In the genomic region with DNA sequence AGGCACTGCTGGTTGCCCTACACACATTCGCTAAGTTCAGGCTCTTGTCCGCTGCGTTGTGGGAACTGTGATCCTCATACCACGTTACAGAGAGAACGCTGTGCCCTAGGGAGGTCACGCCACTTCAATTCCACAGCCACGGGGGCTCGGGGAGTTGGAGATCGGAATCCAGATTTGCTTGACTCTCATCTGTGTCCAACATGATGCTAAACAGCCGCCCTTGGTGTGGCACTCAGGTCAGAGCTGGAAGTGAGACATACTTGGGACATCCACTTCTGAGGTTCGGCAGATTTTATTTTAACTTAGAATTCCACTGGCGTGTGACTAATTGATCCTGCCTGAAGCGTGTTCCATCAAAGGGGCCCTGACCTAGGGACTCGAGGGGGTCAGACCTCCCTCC, we compare ENCODE assay signal across 15 cellular contexts. TPM values are rescaled to one million over a fixed set of nuclear protein-coding genes. Genes with fewer than 3 reads are reported as not detected.
"Had no signal": no experiment of that assay in that cellular context is flagged by ENCODE, and none has a peak within 500 bp of the region (broad histone marks: within the 10 kb centered on the region; RNA-seq: fewer than 3 reads in every experiment).

No MANE protein-coding gene starts in this region.

- H3K4me3 ChIP-seq: body of pancreas, coronary artery, esophagus squamous epithelium, gastrocnemius medialis, heart left ventricle, lung, right atrium auricular region had no signal

- DNase-seq: activated CD4-positive, alpha-beta T cell treated with anti-CD3 and anti-CD28 coated beads, Interleukin-2, amount 10 ng/mL, durations not matched to agents 7 days and 5 days; activated CD8-positive, alpha-beta memory T cell treated with anti-CD3 and anti-CD28 coated beads, Interleukin-2, amount 50 U/mL, for 48 hours; activated gamma-delta T cell treated with Interleukin-2 at 50 U/mL for 16 hours; activated T-cell treated with anti-CD3 and anti-CD28 coated beads, Interleukin-2, amount 50 U/mL, for 72 hours; amygdala; body of pancreas; esophagus squamous epithelium; gastrocnemius medialis; heart left ventricle; naive B cell; stimulated activated naive CD8-positive, alpha-beta T cell treated with anti-CD3 and anti-CD28 coated beads, Interleukin-15, Interleukin-2, amounts not matched to agents 100 U/mL and 50 U/mL, for 24 hours had no signal

- H3K4me1 ChIP-seq: body of pancreas, gastrocnemius medialis had no signal

- H3K36me3 ChIP-seq: esophagus squamous epithelium, gastrocnemius medialis, heart left ventricle, right atrium auricular region had no signal

- H3K27ac ChIP-seq: body of pancreas, coronary artery, esophagus squamous epithelium, gastrocnemius medialis, heart left ventricle, right atrium auricular region had no signal

- H3K9me3 ChIP-seq: body of pancreas, esophagus squamous epithelium, gastrocnemius medialis, heart left ventricle, right atrium auricular region had no signal

- H3K27me3 ChIP-seq: body of pancreas, esophagus squamous epithelium, gastrocnemius medialis, right atrium auricular region had no signal

- ATAC-seq: activated T-cell treated with anti-CD3 and anti-CD28 coated beads, Interleukin-2, amount 50 U/mL, for 72 hours; body of pancreas; gastrocnemius medialis; heart left ventricle; stimulated activated naive CD8-positive, alpha-beta T cell treated with anti-CD3 and anti-CD28 coated beads, Interleukin-15, Interleukin-2, amounts not matched to agents 100 U/mL and 50 U/mL, for 24 hours had no signal

RNA-seq across cellular contexts. Expression of a gene that starts 41.7 kb away (rescaled TPM):
- total RNA-seq: body of pancreas, gastrocnemius medialis, right atrium auricular region had no signal

RNA-seq across cellular contexts. Expression of a gene that starts 41.8 kb away (rescaled TPM):
- total RNA-seq: body of pancreas, esophagus squamous epithelium, gastrocnemius medialis, heart left ventricle, lung, posterior vena cava, right atrium auricular region had no signal
- polyA plus RNA-seq: heart left ventricle had no signal

RNA-seq across cellular contexts. Expression of a gene that starts 47.5 kb away (rescaled TPM):
- total RNA-seq: activated CD4-positive, alpha-beta T cell treated with anti-CD3 and anti-CD28 coated beads, Interleukin-2, amount 10 ng/mL, durations not matched to agents 7 days and 5 days; activated T-cell treated with anti-CD3 and anti-CD28 coated beads, Interleukin-2, amount 50 U/mL, for 72 hours had no signal
